ENCODE assay signal across 32 cellular contexts in genomic region chr6:131731224-131731623, GRCh38. TPM values are rescaled to one million over a fixed set of nuclear protein-coding genes. Genes with fewer than 3 reads are reported as not detected.
"Had no signal": no experiment of that assay in that cellular context is flagged by ENCODE, and none has a peak within 500 bp of the region (broad histone marks: within the 10 kb centered on the region; RNA-seq: fewer than 3 reads in every experiment).

No MANE protein-coding gene starts in this region.

- H3K4me3 Mint-ChIP-seq: effector memory CD8-positive, alpha-beta T cell; mesothelial cell of epicardium; naive B cell; natural killer cell treated with Interleukin-12 subunit alpha and Interleukin-12 subunit beta and Interleukin-15 and Interleukin-18, amount 100 ng/mL, for 72 hours; neural crest cell; stimulated activated effector memory CD8-positive, alpha-beta T cell treated with anti-CD3 and anti-CD28 coated beads, Interleukin-12 subunit alpha, Interleukin-12 subunit beta, amount 100 ng/mL, for 72 hours; type B pancreatic cell had no signal

- DNase-seq: cortex of kidney; effector memory CD8-positive, alpha-beta T cell; esophagus squamous epithelium; foreskin keratinocyte; heart left ventricle; kidney; left cardiac atrium; left lung; mesenchymal stem cell; mucosa of descending colon; naive B cell; stimulated activated CD4-positive, alpha-beta T cell treated with anti-CD3 and anti-CD28 coated beads, Interleukin-2, amount 100 ng/mL, for 24 hours; stimulated activated CD4-positive, alpha-beta T cell treated with anti-CD3 and anti-CD28 coated beads, Interleukin-4, amount 100 ng/mL, for 24 hours; stimulated activated naive CD8-positive, alpha-beta T cell treated with anti-CD3 and anti-CD28 coated beads, Interleukin-15, Interleukin-2, amounts not matched to agents 100 U/mL and 50 U/mL, for 24 hours; substantia nigra; testis; tibial artery had no signal

- H3K9me3 Mint-ChIP-seq: effector memory CD8-positive, alpha-beta T cell; natural killer cell treated with Interleukin-12 subunit alpha and Interleukin-12 subunit beta and Interleukin-15 and Interleukin-18, amount 100 ng/mL, for 72 hours; stimulated activated effector memory CD8-positive, alpha-beta T cell treated with anti-CD3 and anti-CD28 coated beads, Interleukin-12 subunit alpha, Interleukin-12 subunit beta, amount 100 ng/mL, for 72 hours; type B pancreatic cell had no signal

- H3K27ac ChIP-seq: esophagus squamous epithelium, foreskin keratinocyte, gastroesophageal sphincter, heart left ventricle, hepatocyte, left lung, neutrophil, parathyroid adenoma, testis, tibial artery had no signal

- H3K27ac Mint-ChIP-seq: effector memory CD8-positive, alpha-beta T cell; naive B cell; natural killer cell treated with Interleukin-12 subunit alpha and Interleukin-12 subunit beta and Interleukin-15 and Interleukin-18, amount 100 ng/mL, for 72 hours; progenitor cell of endocrine pancreas; stimulated activated effector memory CD8-positive, alpha-beta T cell treated with anti-CD3 and anti-CD28 coated beads, Interleukin-12 subunit alpha, Interleukin-12 subunit beta, amount 100 ng/mL, for 72 hours; type B pancreatic cell had no signal

- H3K4me3 ChIP-seq: esophagus squamous epithelium, gastroesophageal sphincter, heart left ventricle, hepatocyte, left lung, mucosa of descending colon, testis, tibial artery had no signal

- H3K79me2 ChIP-seq: hepatocyte, parathyroid adenoma had no signal

- H3K27me3 ChIP-seq: esophagus squamous epithelium, foreskin keratinocyte, gastroesophageal sphincter, heart left ventricle, hepatocyte, left lung, neutrophil, testis, tibial artery had no signal

- H2AFZ ChIP-seq: hepatocyte, parathyroid adenoma had no signal

- ATAC-seq: effector memory CD8-positive, alpha-beta T cell; foreskin keratinocyte; gastroesophageal sphincter; heart left ventricle; left cardiac atrium; left lung; mucosa of descending colon; natural killer cell treated with Interleukin-12 subunit alpha and Interleukin-12 subunit beta and Interleukin-15 and Interleukin-18, amount 100 ng/mL, for 72 hours; sciatic nerve; stimulated activated effector memory CD8-positive, alpha-beta T cell treated with anti-CD3 and anti-CD28 coated beads, Interleukin-12 subunit alpha, Interleukin-12 subunit beta, amount 100 ng/mL, for 72 hours; stimulated activated naive CD8-positive, alpha-beta T cell treated with anti-CD3 and anti-CD28 coated beads, Interleukin-15, Interleukin-2, amounts not matched to agents 100 U/mL and 50 U/mL, for 24 hours had no signal

- H3K4me2 ChIP-seq: hepatocyte had no signal

- H3K36me3 Mint-ChIP-seq: stimulated activated effector memory CD8-positive, alpha-beta T cell treated with anti-CD3 and anti-CD28 coated beads, Interleukin-12 subunit alpha, Interleukin-12 subunit beta, amount 100 ng/mL, for 72 hours; type B pancreatic cell had no signal

- H3K27me3 Mint-ChIP-seq: effector memory CD8-positive, alpha-beta T cell; progenitor cell of endocrine pancreas; type B pancreatic cell had no signal

- H3K4me1 ChIP-seq: esophagus squamous epithelium, gastroesophageal sphincter, left lung, parathyroid adenoma, testis had no signal

- H3K4me1 Mint-ChIP-seq: naive B cell; stimulated activated effector memory CD8-positive, alpha-beta T cell treated with anti-CD3 and anti-CD28 coated beads, Interleukin-12 subunit alpha, Interleukin-12 subunit beta, amount 100 ng/mL, for 72 hours had no signal

- H3K36me3 ChIP-seq: esophagus squamous epithelium, gastroesophageal sphincter, heart left ventricle, left lung, neutrophil, tibial artery had no signal

RNA-seq across cellular contexts. Expression of gene CTAGE9, which starts 20.4 kb away (rescaled TPM):
- total RNA-seq: dermis microvascular lymphatic vessel endothelial cell; esophagus squamous epithelium; foreskin keratinocyte; gastroesophageal sphincter; heart left ventricle; kidney; left cardiac atrium; left lung; lower leg skin; lung microvascular endothelial cell; mucosa of descending colon; natural killer cell treated with Interleukin-12 subunit alpha and Interleukin-12 subunit beta and Interleukin-15 and Interleukin-18, amount 100 ng/mL, for 72 hours; neural crest cell; progenitor cell of endocrine pancreas; sciatic nerve; urinary bladder had no signal
- polyA plus RNA-seq: foreskin keratinocyte, heart left ventricle, hepatocyte, urinary bladder had no signal

RNA-seq across cellular contexts. Expression of gene OR2A4, which starts 30.0 kb away (rescaled TPM):
- total RNA-seq: dermis microvascular lymphatic vessel endothelial cell, foreskin keratinocyte, heart left ventricle, hepatocyte, kidney, left cardiac atrium, left lung, lung microvascular endothelial cell, mesothelial cell of epicardium, mucosa of descending colon, neural crest cell, progenitor cell of endocrine pancreas, sciatic nerve, urinary bladder had no signal
- polyA plus RNA-seq: heart left ventricle, urinary bladder had no signal
